In the genomic region with DNA sequence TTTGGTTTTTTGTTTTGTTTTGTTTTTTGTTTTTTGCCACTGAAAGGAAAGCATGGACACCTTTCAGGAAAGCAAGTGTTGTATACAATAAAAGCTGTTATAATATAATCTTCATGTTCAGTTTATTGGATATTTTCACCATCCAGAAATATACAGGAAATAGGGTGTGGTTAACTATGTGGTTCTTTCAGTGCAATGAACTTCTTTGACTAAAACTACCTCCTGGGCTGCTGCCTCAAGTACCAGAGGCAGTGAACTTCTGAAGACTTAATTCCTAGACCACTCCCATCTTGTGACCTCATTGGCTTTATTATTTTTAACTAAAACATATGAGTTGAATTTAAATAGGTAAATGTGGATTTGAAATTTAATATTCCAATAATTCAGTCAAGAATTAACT, we compare ENCODE assay signal across 19 cellular contexts. TPM values are rescaled to one million over a fixed set of nuclear protein-coding genes. Genes with fewer than 3 reads are reported as not detected.
DNase-seq lines count a peak whose midpoint lies in the region; ATAC-seq and TF ChIP-seq lines count a peak whose summit lies in the region.
"Had no signal": no experiment of that assay in that cellular context is flagged by ENCODE, and none has a peak within 500 bp of the region (broad histone marks: within the 10 kb centered on the region; RNA-seq: fewer than 3 reads in every experiment).

No MANE protein-coding gene starts in this region.

- no peaks in the 10 kb centered on the region for H3K27me3 ChIP-seq in Loucy (ENCODE audit: insufficient read depth, low read length, poor library complexity, severe bottlenecking)
- H3K27me3 ChIP-seq in GM23248 (replicated peaks; ENCODE audit: insufficient read depth), result no peaks in the 10 kb centered on the region
- H3K27me3 ChIP-seq: SJSA1 had no signal

- H3F3A ChIP-seq in Loucy (ENCODE audit: low read depth) (no peaks in the 10 kb centered on the region), GM23248 (ENCODE audit: insufficient read depth) (no peaks in the 10 kb centered on the region)

- no peaks in the 10 kb centered on the region for H3K9me2 ChIP-seq in Loucy (replicated peaks; ENCODE audit: low read depth, low read length)
- H3K9me2 ChIP-seq in GM23248 (ENCODE audit: insufficient read depth), result no peaks in the 10 kb centered on the region

- H3K27ac Mint-ChIP-seq in activated CD4-positive, alpha-beta T cell treated with anti-CD3 and anti-CD28 coated beads, Interleukin-2, amount 10 ng/mL, durations not matched to agents 7 days and 5 days, result peak overlapping the region; percentile 50
- no peak overlapping the region for H3K27ac Mint-ChIP-seq in activated CD8-positive, alpha-beta T cell treated with anti-CD3 and anti-CD28 coated beads for 36 hours
- H3K27ac Mint-ChIP-seq: GM23338 had no signal

- H3K36me3 Mint-ChIP-seq in activated CD4-positive, alpha-beta T cell treated with anti-CD3 and anti-CD28 coated beads, Interleukin-2, amount 10 ng/mL, durations not matched to agents 7 days and 5 days (ENCODE audit: low read depth), result peaks cover 5% of the 10 kb centered on the region
- peaks cover 3% of the 10 kb centered on the region for H3K36me3 Mint-ChIP-seq in activated CD8-positive, alpha-beta T cell treated with anti-CD3 and anti-CD28 coated beads for 36 hours (ENCODE audit: low read depth)
- H3K36me3 Mint-ChIP-seq: IgD-negative memory B cell had no signal

- H4K20me1 ChIP-seq in Loucy (ENCODE audit: insufficient read depth, low read length, poor library complexity, severe bottlenecking) (no peaks in the 10 kb centered on the region), GM23248 (ENCODE audit: insufficient read depth) (no peaks in the 10 kb centered on the region)

- peaks cover 32% of the 10 kb centered on the region for H3K4me1 Mint-ChIP-seq in activated CD4-positive, alpha-beta T cell treated with anti-CD3 and anti-CD28 coated beads, Interleukin-2, amount 10 ng/mL, durations not matched to agents 7 days and 5 days
- H3K4me1 Mint-ChIP-seq in activated CD8-positive, alpha-beta T cell treated with anti-CD3 and anti-CD28 coated beads for 36 hours (ENCODE audit: low read depth), result peaks cover 27% of the 10 kb centered on the region
- H3K4me1 Mint-ChIP-seq: GM23338 had no signal

- CTCF ChIA-PET in activated CD4-positive, alpha-beta T cell treated with anti-CD3 and anti-CD28 coated beads, Interleukin-2, amount 10 ng/mL, durations not matched to agents 7 days and 5 days (lab: Charles Lee), result interaction anchor here (0.6 to 2.5 kb wide), 4 partner anchors 10 to 35 kb away, joined by 3 to 6 read pairs (median 4); no protein-coding TSS in a partner anchor
- CTCF ChIA-PET in activated CD8-positive, alpha-beta T cell treated with anti-CD3 and anti-CD28 coated beads for 36 hours (lab: Charles Lee), result no interaction called here

- no peak overlapping the region for H3K4me3 Mint-ChIP-seq in activated CD4-positive, alpha-beta T cell treated with anti-CD3 and anti-CD28 coated beads, Interleukin-2, amount 10 ng/mL, durations not matched to agents 7 days and 5 days
- H3K4me3 Mint-ChIP-seq in activated CD8-positive, alpha-beta T cell treated with anti-CD3 and anti-CD28 coated beads for 36 hours, result no peak overlapping the region
- H3K4me3 Mint-ChIP-seq: GM23338, IgD-negative memory B cell had no signal

- in situ Hi-C loops in GM23248 (cut with MboI), result no loop called here

- no peak overlapping the region for H3K27ac ChIP-seq in GM23248
- H3K27ac ChIP-seq: SJSA1 had no signal

- ATAC-seq in activated CD8-positive, alpha-beta T cell treated with anti-CD3 and anti-CD28 coated beads for 36 hours, result peak; percentile 55
- peak; percentile 81 for ATAC-seq in mucosa of descending colon
- ATAC-seq: GM23338 had no signal

- H2AFZ ChIP-seq in Loucy (ENCODE audit: low read length) (no peak overlapping the region), GM23248 (no peak overlapping the region)
- H2AFZ ChIP-seq: GM23338 had no signal

- peak overlapping the region; percentile 28 for H3K9ac ChIP-seq in Loucy (ENCODE audit: low read depth, low read length, poor library complexity, severe bottlenecking)
- H3K9ac ChIP-seq in GM23248, result no peak overlapping the region

- intact Hi-C loops in activated CD8-positive, alpha-beta T cell treated with anti-CD3 and anti-CD28 coated beads for 36 hours (cut with micrococcal nuclease), result no loop called here
- intact Hi-C loops in mucosa of descending colon (cut with DNase I, micrococcal nuclease), result no loop called here

- no peaks in the 10 kb centered on the region for H3K36me3 ChIP-seq in Loucy (ENCODE audit: insufficient read depth, low read length)
- no peaks in the 10 kb centered on the region for H3K36me3 ChIP-seq in mucosa of descending colon (ENCODE audit: low read depth)
- no peaks in the 10 kb centered on the region for H3K36me3 ChIP-seq in GM23248 (ENCODE audit: low read depth)
- H3K36me3 ChIP-seq: SJSA1 had no signal

- POLR2A ChIA-PET in activated CD4-positive, alpha-beta T cell treated with anti-CD3 and anti-CD28 coated beads, Interleukin-2, amount 10 ng/mL, durations not matched to agents 7 days and 5 days (lab: Charles Lee), result interaction anchor here (1.1 kb wide), 1 partner anchor 73 kb away, joined by 3 read pairs; no protein-coding TSS in a partner anchor
- POLR2A ChIA-PET in activated CD8-positive, alpha-beta T cell treated with anti-CD3 and anti-CD28 coated beads for 36 hours (lab: Charles Lee), result interaction anchor here (1.0 kb wide), 1 partner anchor 15 kb away, joined by 3 read pairs; no protein-coding TSS in a partner anchor

- no peaks in the 10 kb centered on the region for H3K27me3 Mint-ChIP-seq in activated CD4-positive, alpha-beta T cell treated with anti-CD3 and anti-CD28 coated beads, Interleukin-2, amount 10 ng/mL, durations not matched to agents 7 days and 5 days
- no peaks in the 10 kb centered on the region for H3K27me3 Mint-ChIP-seq in activated CD8-positive, alpha-beta T cell treated with anti-CD3 and anti-CD28 coated beads for 36 hours

- H3K4me2 ChIP-seq in Loucy (ENCODE audit: low read depth, low read length, poor library complexity, severe bottlenecking) (peak overlapping the region; percentile 55), GM23248 (ENCODE audit: unreplicated experiment) (no peak overlapping the region)
- H3K4me2 ChIP-seq: GM23338 had no signal

- no peaks in the 10 kb centered on the region for H3K9me3 ChIP-seq in Loucy (ENCODE audit: insufficient read depth, low read depth, low read length)
- no peaks in the 10 kb centered on the region for H3K9me3 ChIP-seq in mucosa of descending colon
- H3K9me3 ChIP-seq in GM23248 (ENCODE audit: low read depth), result no peaks in the 10 kb centered on the region
- H3K9me3 ChIP-seq: SJSA1 had no signal

- peak; percentile 27 for DNase-seq in activated CD4-positive, alpha-beta T cell treated with anti-CD3 and anti-CD28 coated beads, Interleukin-2, amount 10 ng/mL, durations not matched to agents 7 days and 5 days
- DNase-seq in activated CD4-positive, alpha-beta T cell treated with anti-CD3 and anti-CD28 coated beads, Interleukin-2, amount 50 U/mL, for 1 hour, result no peak
- DNase-seq in activated CD8-positive, alpha-beta T cell treated with anti-CD3 and anti-CD28 coated beads for 36 hours, result no peak
- DNase-seq in mucosa of descending colon (no peak), GM23248 (no peak), NCI-H446 treated with DMSO at 0.1 percent for 48 hours (lab: John Stamatoyannopoulos, UW) (no peak)
- DNase-seq in stimulated activated CD4-positive, alpha-beta T cell treated with anti-CD3 and anti-CD28 coated beads, Interleukin-4, amount 100 ng/mL, for 24 hours, result no peak
- DNase-seq: C1 segment of cervical spinal cord, Calu3, DMS79 treated with DMSO at 0.1 percent for 48 hours, GDM1, NCI-H1417, NCI-H2029, NCI-H524, RPMI8226 had no signal

- peak overlapping the region; percentile 27 for H3K4me3 ChIP-seq in Loucy (ENCODE audit: low read length, poor library complexity, severe bottlenecking)
- no peak overlapping the region for H3K4me3 ChIP-seq in mucosa of descending colon
- H3K4me3 ChIP-seq in GM23248, result no peak overlapping the region
- H3K4me3 ChIP-seq: GM23338, SJSA1 had no signal

- H3K4me1 ChIP-seq in Loucy (ENCODE audit: insufficient read depth, low read length, poor library complexity, severe bottlenecking), result peaks cover 45% of the 10 kb centered on the region
- peaks cover 8% of the 10 kb centered on the region for H3K4me1 ChIP-seq in mucosa of descending colon (ENCODE audit: low read depth)
- no peaks in the 10 kb centered on the region for H3K4me1 ChIP-seq in GM23248 (ENCODE audit: insufficient read depth)
- H3K4me1 ChIP-seq: SJSA1 had no signal

- H3K9me3 Mint-ChIP-seq in activated CD4-positive, alpha-beta T cell treated with anti-CD3 and anti-CD28 coated beads, Interleukin-2, amount 10 ng/mL, durations not matched to agents 7 days and 5 days, result peaks cover 8% of the 10 kb centered on the region
- peaks cover 7% of the 10 kb centered on the region for H3K9me3 Mint-ChIP-seq in activated CD8-positive, alpha-beta T cell treated with anti-CD3 and anti-CD28 coated beads for 36 hours
- H3K9me3 Mint-ChIP-seq: IgD-negative memory B cell had no signal

- H3K79me2 ChIP-seq in Loucy (ENCODE audit: insufficient read depth, low read length) (no peaks in the 10 kb centered on the region), GM23248 (ENCODE audit: insufficient read depth) (no peaks in the 10 kb centered on the region)

- TF ChIP-seq CTCF in Loucy (conservative IDR thresholded peaks at IDR 0.05; ENCODE audit: low read length), result no peak
- no peak for TF ChIP-seq CTCF in activated CD8-positive, alpha-beta T cell treated with anti-CD3 and anti-CD28 coated beads for 36 hours (IDR thresholded peaks at IDR 0.05)
- no peak for TF ChIP-seq CTCF in mucosa of descending colon (IDR thresholded peaks at IDR 0.05)

RNA-seq across cellular contexts. Expression of gene TBL1XR1, which starts 27.1 kb away (rescaled TPM):
- 100 to 1,000 TPM; 167 to 169 TPM for total RNA-seq in activated CD4-positive, alpha-beta T cell treated with anti-CD3 and anti-CD28 coated beads, Interleukin-2, amount 10 ng/mL, durations not matched to agents 7 days and 5 days
- 100 to 1,000 TPM; 153 to 158 TPM for total RNA-seq in activated CD8-positive, alpha-beta T cell treated with anti-CD3 and anti-CD28 coated beads for 36 hours
- 100 to 1,000 TPM; 175 to 200 (median 178) TPM for total RNA-seq in mucosa of descending colon
- 62.3 and 87.2 TPM in 2 replicates for total RNA-seq in GM23248 (2014; rRNA removed; shearing (Covaris generic))
- polyA plus RNA-seq in GM23248 (2016; fragmentation: Nextera tagmentation; extraction: Ambion mirVana), result 41.6 and 44.7 TPM in 2 replicates
